21 cellular contexts compared by ENCODE assay signal in genomic region chr10:85032981-85033380, GRCh38.
"Had no signal": no experiment of that assay in that cellular context is flagged by ENCODE, and none has a peak within 500 bp of the region (broad histone marks: within the 10 kb centered on the region; RNA-seq: fewer than 3 reads in every experiment).

No MANE protein-coding gene starts in this region.

- H3K27ac ChIP-seq: brain microvascular endothelial cell, coronary artery, dorsolateral prefrontal cortex had no signal

- DNase-seq: activated CD4-positive, alpha-beta memory T cell treated with anti-CD3 and anti-CD28 coated beads, Interleukin-2, amount 10 ng/mL, durations not matched to agents 7 days and 5 days; activated CD4-positive, alpha-beta T cell treated with anti-CD3 and anti-CD28 coated beads for 36 hours; activated CD4-positive, alpha-beta T cell treated with anti-CD3 and anti-CD28 coated beads, Interleukin-2, amount 10 ng/mL, durations not matched to agents 24 days and 14 days; activated CD4-positive, alpha-beta T cell treated with anti-CD3 and anti-CD28 coated beads, Interleukin-2, amount 50 U/mL, for 4 hours; activated CD4-positive, CD25-positive, alpha-beta regulatory T cell; activated CD4-positive, CD25-positive, alpha-beta regulatory T cell treated with anti-CD3 and anti-CD28 coated beads, Interleukin-2, amount 50 U/mL, for 72 hours; activated effector memory CD4-positive, alpha-beta T cell treated with Interleukin-2 at 50 U/mL for 16 hours; activated gamma-delta T cell treated with Interleukin-2 at 50 U/mL for 16 hours; activated naive CD4-positive, alpha-beta T cell treated with anti-CD3 and anti-CD28 coated beads, Interleukin-2, amount 50 U/mL, for 16 hours; activated naive CD4-positive, alpha-beta T cell treated with Interleukin-2 at 50 U/mL for 16 hours; activated T-cell treated with anti-CD3 and anti-CD28 coated beads, Interleukin-2, amount 50 U/mL, for 4 hours; amniotic stem cell; anterior cingulate cortex; brain microvascular endothelial cell; dorsolateral prefrontal cortex; effector memory CD4-positive, alpha-beta T cell; endodermal cell; foreskin fibroblast; head of caudate nucleus; T-helper 2 cell had no signal

- H3K36me3 ChIP-seq: brain microvascular endothelial cell had no signal

- H3K4me3 ChIP-seq: coronary artery, dorsolateral prefrontal cortex had no signal

- H3K27me3 ChIP-seq: brain microvascular endothelial cell, dorsolateral prefrontal cortex had no signal
